Comparison of ENCODE assay signal across 8 cellular contexts in genomic region chr9:107489144-107489673, GRCh38. TPM values are rescaled to one million over a fixed set of nuclear protein-coding genes. Genes with fewer than 3 reads are reported as not detected.
A peak's percentile ranks its signal among the peaks of the same experiment; 100 is the strongest.
DNase-seq lines count a peak whose midpoint lies in the region; ATAC-seq and TF ChIP-seq lines count a peak whose summit lies in the region.

No MANE protein-coding gene starts in this region.

- H3K9me3 ChIP-seq in iPS DF 6.9 (ENCODE audit: control insufficient read depth, insufficient read depth, low read length) (no peaks in the 10 kb centered on the region), spleen (no peaks in the 10 kb centered on the region)

- H3K36me3 ChIP-seq in iPS DF 6.9 (ENCODE audit: control insufficient read depth, insufficient read depth, low read length) (no peaks in the 10 kb centered on the region), spleen (peaks cover 0 to 36% (median 0%) of the 10 kb centered on the region in 6 donors)

- peaks cover 68% of the 10 kb centered on the region for H3K27me3 Mint-ChIP-seq in activated T-cell treated with anti-CD3 and anti-CD28 coated beads, Interleukin-2, amount 50 U/mL, for 72 hours (ENCODE audit: low read depth)
- H3K27me3 Mint-ChIP-seq in activated CD4-positive, alpha-beta memory T cell treated with anti-CD3 and anti-CD28 coated beads for 36 hours: peaks cover 58% of the 10 kb centered on the region

- no peaks in the 10 kb centered on the region for H3K9me3 Mint-ChIP-seq in activated T-cell treated with anti-CD3 and anti-CD28 coated beads, Interleukin-2, amount 50 U/mL, for 72 hours
- no peaks in the 10 kb centered on the region for H3K9me3 Mint-ChIP-seq in activated CD4-positive, alpha-beta memory T cell treated with anti-CD3 and anti-CD28 coated beads for 36 hours

- no CpG with 5 or more reads among the region's 46 CpGs for WGBS in iPS DF 6.9 (ENCODE audit: insufficient coverage, insufficient read length)
- WGBS in spleen, 5 donors: 1 to 2% (median 1%) methylated on average over 22 to 45 of the region's 46 CpGs

- no peak for TF ChIP-seq CTCF in spleen (IDR thresholded peaks at IDR 0.05 in 8 of 11, conservative IDR thresholded peaks at IDR 0.05 in 3 of 11)

- peak overlapping the region; percentile 73 for H3K27ac Mint-ChIP-seq in activated T-cell treated with anti-CD3 and anti-CD28 coated beads, Interleukin-2, amount 50 U/mL, for 72 hours
- H3K27ac Mint-ChIP-seq in activated CD4-positive, alpha-beta memory T cell treated with anti-CD3 and anti-CD28 coated beads for 36 hours: no peak overlapping the region

- H3K27me3 ChIP-seq in iPS DF 6.9 (ENCODE audit: control insufficient read depth, insufficient read depth, low read length): peaks cover 30% of the 10 kb centered on the region
- H3K27me3 ChIP-seq in spleen (replicated peaks in 1 of 7): peaks cover 0 to 70% (median 37%) of the 10 kb centered on the region in 7 donors

- H3K36me3 Mint-ChIP-seq in activated T-cell treated with anti-CD3 and anti-CD28 coated beads, Interleukin-2, amount 50 U/mL, for 72 hours (ENCODE audit: insufficient read depth in 2 of 2): peaks cover 0 to 2% of the 10 kb centered on the region in 2 donors
- H3K36me3 Mint-ChIP-seq in activated CD4-positive, alpha-beta memory T cell treated with anti-CD3 and anti-CD28 coated beads for 36 hours: no peaks in the 10 kb centered on the region

- H3K4me1 Mint-ChIP-seq in activated T-cell treated with anti-CD3 and anti-CD28 coated beads, Interleukin-2, amount 50 U/mL, for 72 hours (ENCODE audit: low read depth): peaks cover 20% of the 10 kb centered on the region
- H3K4me1 Mint-ChIP-seq in activated CD4-positive, alpha-beta memory T cell treated with anti-CD3 and anti-CD28 coated beads for 36 hours (ENCODE audit: low read depth): peaks cover 17% of the 10 kb centered on the region

- CTCF ChIA-PET in activated CD4-positive, alpha-beta memory T cell treated with anti-CD3 and anti-CD28 coated beads for 36 hours (lab: Charles Lee): no interaction called here

- no peak for TF ChIP-seq POLR2A in spleen (IDR thresholded peaks at IDR 0.05)

- peak in 1 of 2 donors; percentile 14 for DNase-seq in activated T-cell treated with anti-CD3 and anti-CD28 coated beads, Interleukin-2, amount 50 U/mL, for 72 hours
- no peak for DNase-seq in activated T-cell treated with anti-CD3 and anti-CD28 coated beads, Interleukin-2, amount 50 U/mL, for 48 hours
- peak; percentile 11 for DNase-seq in activated CD4-positive, alpha-beta memory T cell treated with anti-CD3 and anti-CD28 coated beads for 36 hours
- DNase-seq in iPS DF 6.9 (ENCODE audit: low read depth, low spot score): no peak
- peak; percentile 90 for DNase-seq in spleen
- DNase-seq in activated gamma-delta T cell (lab: John Stamatoyannopoulos, UW): no peak
- DNase-seq in NCI-H128 (lab: John Stamatoyannopoulos, UW; ENCODE audit: unreplicated experiment): no peak

- POLR2A ChIA-PET in activated CD4-positive, alpha-beta memory T cell treated with anti-CD3 and anti-CD28 coated beads for 36 hours (lab: Charles Lee): no interaction called here

- intact Hi-C loops in activated CD4-positive, alpha-beta memory T cell treated with anti-CD3 and anti-CD28 coated beads for 36 hours (cut with micrococcal nuclease): no loop called here
- intact Hi-C loops in spleen (cut with DNase I; ENCODE audit: low total_unique reads): loop anchor here (10.0 kb wide), 1 partner anchor 786 kb away; no protein-coding TSS in a partner anchor

- H3K4me3 Mint-ChIP-seq in activated T-cell treated with anti-CD3 and anti-CD28 coated beads, Interleukin-2, amount 50 U/mL, for 72 hours: peak overlapping the region; percentile 85 to 92
- H3K4me3 Mint-ChIP-seq in activated CD4-positive, alpha-beta memory T cell treated with anti-CD3 and anti-CD28 coated beads for 36 hours: peak overlapping the region; percentile 51

- H3K27ac ChIP-seq in iPS DF 6.9 (ENCODE audit: low read length) (no peak overlapping the region), spleen (peak overlapping the region; percentile 66 to 95 (median 90))

- peak; percentile 29 for ATAC-seq in activated T-cell treated with anti-CD3 and anti-CD28 coated beads, Interleukin-2, amount 50 U/mL, for 72 hours (replicated peaks in 1 of 2)
- ATAC-seq in HG03045 (IDR thresholded peaks at IDR 0.05; ENCODE audit: unreplicated experiment): peak; percentile 32

- H3K4me1 ChIP-seq in iPS DF 6.9 (ENCODE audit: control insufficient read depth, insufficient read depth, low read length) (peaks cover 3% of the 10 kb centered on the region), spleen (peaks cover 7 to 59% (median 37%) of the 10 kb centered on the region in 6 donors)

- H3K4me3 ChIP-seq in iPS DF 6.9 (ENCODE audit: low read length) (peak overlapping the region; percentile 60; the same call in 1 of the 2 replicates), spleen (peak overlapping the region; percentile 49 to 79 (median 57))

RNA-seq across cellular contexts. Expression of gene KLF4, which starts 0.4 kb away (rescaled TPM):
- 1 to 10 TPM; 1.7 to 3.5 TPM for total RNA-seq in activated T-cell treated with anti-CD3 and anti-CD28 coated beads, Interleukin-2, amount 50 U/mL, for 72 hours
- total RNA-seq in activated CD4-positive, alpha-beta memory T cell treated with anti-CD3 and anti-CD28 coated beads for 36 hours: 1 to 10 TPM in 1 of 2 experiments, under 1 TPM in 1; 0.75 to 1.3 TPM
- total RNA-seq in spleen: 100 to 1,000 TPM in 3 of 7 donors, 10 to 100 TPM in 4; 63.8 to 177 (median 88.8) TPM
- 10 to 100 TPM; 10.4 to 34.4 (median 19.4) TPM for polyA plus RNA-seq in spleen

Comparison
In these comparisons a context has a peak if more than half of its experiments do, and no peak if none do; other contexts are left out.
1. DNase-seq: peak in activated CD4-positive, alpha-beta memory T cell treated with anti-CD3 and anti-CD28 coated beads for 36 hours (single experiment) and spleen (single experiment); none in activated T-cell treated with anti-CD3 and anti-CD28 coated beads, Interleukin-2, amount 50 U/mL, for 48 hours (0 of 2), iPS DF 6.9 (single experiment), activated gamma-delta T cell (single experiment) and NCI-H128 (single experiment).
2. RNA of gene KLF4, which starts 0.4 kb away (total RNA-seq): 63.8 to 177 TPM in spleen; 1.7 to 3.5 TPM in activated T-cell treated with anti-CD3 and anti-CD28 coated beads, Interleukin-2, amount 50 U/mL, for 72 hours and 0.75 to 1.3 TPM in activated CD4-positive, alpha-beta memory T cell treated with anti-CD3 and anti-CD28 coated beads for 36 hours; every median in the first group is over 10 times any median in the second.